In the genomic region with DNA sequence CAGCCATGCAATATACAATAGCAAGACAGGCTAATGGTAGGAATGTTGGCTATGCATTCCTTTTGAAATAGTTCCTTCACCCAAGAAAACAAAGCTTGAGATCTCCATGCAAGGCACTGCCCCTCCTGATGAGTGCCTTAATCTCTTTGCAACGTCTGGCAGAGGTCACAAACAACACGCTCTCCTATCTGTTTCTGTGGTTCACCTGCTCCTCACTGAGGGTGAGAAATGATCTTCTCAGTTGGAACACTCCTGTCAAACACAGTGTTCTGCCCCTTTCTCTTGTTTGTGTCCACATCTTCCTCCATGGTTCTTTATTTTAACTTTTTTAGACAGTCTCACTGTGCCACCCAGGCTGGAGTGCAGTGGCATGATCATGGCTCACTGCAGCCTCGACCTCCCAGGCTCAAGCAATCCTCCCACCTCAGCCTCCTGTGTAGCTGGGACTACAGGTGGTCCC, we compare ENCODE assay signal across 1 cellular context.
TF ChIP-seq lines count a peak whose summit lies in the region.

No MANE protein-coding gene starts in this region.

TF ChIP-seq in K562, 482 proteins besides CTCF, POLR2A, EP300 and RAD21 (continued from another document and continues in another):
- TF ChIP-seq BCLAF1 (IDR thresholded peaks at IDR 0.05; ENCODE audit: borderline replicate concordance in 1 of 2, control insufficient read depth in 1 of 2, low read depth in 2 of 2, low read length in 1 of 2) (no peak), DACH1 (IDR thresholded peaks at IDR 0.05; ENCODE audit: partially characterized antibody) (no peak), KLF1 (tag; IDR thresholded peaks at IDR 0.05) (peak; percentile 40; the same call in 1 of the 2 replicates), E2F1 (CRISPR knock-in tag; IDR thresholded peaks at IDR 0.05) (no peak), NELFE (IDR thresholded peaks at IDR 0.05; ENCODE audit: insufficient read depth, insufficient read length) (no peak), ZNF23 (CRISPR knock-in tag; IDR thresholded peaks at IDR 0.05) (no peak), SMARCA4 (IDR thresholded peaks at IDR 0.05) (peak; percentile 91), ARID1B (IDR thresholded peaks at IDR 0.05) (peak; percentile 96), STAT6 (CRISPR knock-in tag; IDR thresholded peaks at IDR 0.05) (0 out of 2 replicates have a peak, but pooled peaks have one; percentile 24), MAFK (IDR thresholded peaks at IDR 0.05; ENCODE audit: low read length) (0 out of 2 replicates have a peak, but pooled peaks have one; percentile 0), CBFA2T2 (conservative IDR thresholded peaks at IDR 0.05) (peak; percentile 94), BRD9 (IDR thresholded peaks at IDR 0.05; ENCODE audit: low read depth, partially characterized antibody) (peak; percentile 58), GABPB1 (CRISPR knock-in tag; IDR thresholded peaks at IDR 0.05) (no peak), NBN (IDR thresholded peaks at IDR 0.05; ENCODE audit: low read depth) (0 out of 2 replicates have a peak, but pooled peaks have one; percentile 19), NR2C2 (CRISPR knock-in tag; IDR thresholded peaks at IDR 0.05) (no peak), NR2C2 (tag; IDR thresholded peaks at IDR 0.05) (no peak), ZNF589 (CRISPR knock-in tag; IDR thresholded peaks at IDR 0.05; ENCODE audit: low read depth) (peak; percentile 81; the same call in 1 of the 2 replicates), FOXK1 (CRISPR knock-in tag; IDR thresholded peaks at IDR 0.05; ENCODE audit: borderline replicate concordance) (no peak), ZNF282 (CRISPR knock-in tag; IDR thresholded peaks at IDR 0.05) (no peak), TAL1 (IDR thresholded peaks at IDR 0.05) (peak; percentile 92), ZNF764 (CRISPR knock-in tag; IDR thresholded peaks at IDR 0.05; ENCODE audit: low read depth) (no peak), CBX1 (IDR thresholded peaks at IDR 0.05; ENCODE audit: low read depth) (no peak), CEBPB (tag; IDR thresholded peaks at IDR 0.05) (no peak), ERF (CRISPR knock-in tag; IDR thresholded peaks at IDR 0.05) (no peak), TOE1 (IDR thresholded peaks at IDR 0.05; ENCODE audit: borderline replicate concordance) (no peak), TOE1 (CRISPR knock-in tag; IDR thresholded peaks at IDR 0.05; ENCODE audit: borderline replicate concordance, low read depth) (no peak), SOX6 (IDR thresholded peaks at IDR 0.05) (peak; percentile 84), ZBTB43 (CRISPR knock-in tag; IDR thresholded peaks at IDR 0.05) (no peak), LEF1 (IDR thresholded peaks at IDR 0.05) (peak; percentile 83), RBM25 (IDR thresholded peaks at IDR 0.05; ENCODE audit: low read depth, low read length, severe bottlenecking) (no peak), TEAD4 (IDR thresholded peaks at IDR 0.05; ENCODE audit: low read length) (peak; percentile 96), TEAD4 (CRISPR knock-in tag; IDR thresholded peaks at IDR 0.05; ENCODE audit: borderline replicate concordance) (no peak), NFXL1 (CRISPR knock-in tag; IDR thresholded peaks at IDR 0.05) (no peak), ZZZ3 (IDR thresholded peaks at IDR 0.05) (no peak), BACH1 (tag; IDR thresholded peaks at IDR 0.05) (no peak), TAF15 (IDR thresholded peaks at IDR 0.05; ENCODE audit: low read depth, low read length) (no peak), CEBPG (CRISPR knock-in tag; IDR thresholded peaks at IDR 0.05) (0 out of 2 replicates have a peak, but pooled peaks have one; percentile 25), CEBPG (tag; conservative IDR thresholded peaks at IDR 0.05 in 1 of 2, IDR thresholded peaks at IDR 0.05 in 1 of 2) (no peak), NFIC (IDR thresholded peaks at IDR 0.05) (peak; percentile 78), KDM1A (IDR thresholded peaks at IDR 0.05) (peak; percentile 60 to 77; a peak in 3 of 4 replicates), ESRRA (IDR thresholded peaks at IDR 0.05; ENCODE audit: borderline replicate concordance, low read depth) (no peak), HDAC2 (IDR thresholded peaks at IDR 0.05) (no peak; the same call in 1 of the 2 replicates), NR2C1 (IDR thresholded peaks at IDR 0.05) (no peak; the same call in 1 of the 2 replicates), NR2C1 (tag; IDR thresholded peaks at IDR 0.05) (peak; percentile 58), ZNF583 (CRISPR knock-in tag; IDR thresholded peaks at IDR 0.05) (0 out of 2 replicates have a peak, but pooled peaks have one; percentile 3), SRSF9 (IDR thresholded peaks at IDR 0.05; ENCODE audit: borderline replicate concordance, low read depth, low read length) (no peak), ESRRB (CRISPR knock-in tag; IDR thresholded peaks at IDR 0.05; ENCODE audit: borderline replicate concordance) (no peak), FOXA3 (CRISPR knock-in tag; conservative IDR thresholded peaks at IDR 0.05 in 1 of 2, IDR thresholded peaks at IDR 0.05 in 1 of 2) (peak in 1 of 2 experiments; percentile 3; a peak in 2 of 4 replicates)
- TF ChIP-seq, protein P1, sequence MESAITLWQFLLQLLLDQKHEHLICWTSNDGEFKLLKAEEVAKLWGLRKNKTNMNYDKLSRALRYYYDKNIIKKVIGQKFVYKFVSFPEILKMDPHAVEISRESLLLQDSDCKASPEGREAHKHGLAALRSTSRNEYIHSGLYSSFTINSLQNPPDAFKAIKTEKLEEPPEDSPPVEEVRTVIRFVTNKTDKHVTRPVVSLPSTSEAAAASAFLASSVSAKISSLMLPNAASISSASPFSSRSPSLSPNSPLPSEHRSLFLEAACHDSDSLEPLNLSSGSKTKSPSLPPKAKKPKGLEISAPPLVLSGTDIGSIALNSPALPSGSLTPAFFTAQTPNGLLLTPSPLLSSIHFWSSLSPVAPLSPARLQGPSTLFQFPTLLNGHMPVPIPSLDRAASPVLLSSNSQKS (CRISPR knock-in tag; IDR thresholded peaks at IDR 0.05), result no peak
- TF ChIP-seq, protein P2, sequence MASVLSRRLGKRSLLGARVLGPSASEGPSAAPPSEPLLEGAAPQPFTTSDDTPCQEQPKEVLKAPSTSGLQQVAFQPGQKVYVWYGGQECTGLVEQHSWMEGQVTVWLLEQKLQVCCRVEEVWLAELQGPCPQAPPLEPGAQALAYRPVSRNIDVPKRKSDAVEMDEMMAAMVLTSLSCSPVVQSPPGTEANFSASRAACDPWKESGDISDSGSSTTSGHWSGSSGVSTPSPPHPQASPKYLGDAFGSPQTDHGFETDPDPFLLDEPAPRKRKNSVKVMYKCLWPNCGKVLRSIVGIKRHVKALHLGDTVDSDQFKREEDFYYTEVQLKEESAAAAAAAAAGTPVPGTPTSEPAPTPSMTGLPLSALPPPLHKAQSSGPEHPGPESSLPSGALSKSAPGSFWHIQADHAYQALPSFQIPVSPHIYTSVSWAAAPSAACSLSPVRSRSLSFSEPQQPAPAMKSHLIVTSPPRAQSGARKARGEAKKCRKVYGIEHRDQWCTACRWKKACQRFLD (CRISPR knock-in tag; IDR thresholded peaks at IDR 0.05), result no peak
- TF ChIP-seq, protein P3, sequence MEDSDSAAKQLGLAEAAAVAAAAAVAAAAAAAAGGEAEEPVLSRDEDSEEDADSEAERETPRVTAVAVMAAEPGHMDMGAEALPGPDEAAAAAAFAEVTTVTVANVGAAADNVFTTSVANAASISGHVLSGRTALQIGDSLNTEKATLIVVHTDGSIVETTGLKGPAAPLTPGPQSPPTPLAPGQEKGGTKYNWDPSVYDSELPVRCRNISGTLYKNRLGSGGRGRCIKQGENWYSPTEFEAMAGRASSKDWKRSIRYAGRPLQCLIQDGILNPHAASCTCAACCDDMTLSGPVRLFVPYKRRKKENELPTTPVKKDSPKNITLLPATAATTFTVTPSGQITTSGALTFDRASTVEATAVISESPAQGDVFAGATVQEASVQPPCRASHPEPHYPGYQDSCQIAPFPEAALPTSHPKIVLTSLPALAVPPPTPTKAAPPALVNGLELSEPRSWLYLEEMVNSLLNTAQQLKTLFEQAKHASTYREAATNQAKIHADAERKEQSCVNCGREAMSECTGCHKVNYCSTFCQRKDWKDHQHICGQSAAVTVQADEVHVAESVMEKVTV (CRISPR knock-in tag; IDR thresholded peaks at IDR 0.05), result peak; percentile 19; the same call in 1 of the 2 replicates
- TF ChIP-seq, protein P4, sequence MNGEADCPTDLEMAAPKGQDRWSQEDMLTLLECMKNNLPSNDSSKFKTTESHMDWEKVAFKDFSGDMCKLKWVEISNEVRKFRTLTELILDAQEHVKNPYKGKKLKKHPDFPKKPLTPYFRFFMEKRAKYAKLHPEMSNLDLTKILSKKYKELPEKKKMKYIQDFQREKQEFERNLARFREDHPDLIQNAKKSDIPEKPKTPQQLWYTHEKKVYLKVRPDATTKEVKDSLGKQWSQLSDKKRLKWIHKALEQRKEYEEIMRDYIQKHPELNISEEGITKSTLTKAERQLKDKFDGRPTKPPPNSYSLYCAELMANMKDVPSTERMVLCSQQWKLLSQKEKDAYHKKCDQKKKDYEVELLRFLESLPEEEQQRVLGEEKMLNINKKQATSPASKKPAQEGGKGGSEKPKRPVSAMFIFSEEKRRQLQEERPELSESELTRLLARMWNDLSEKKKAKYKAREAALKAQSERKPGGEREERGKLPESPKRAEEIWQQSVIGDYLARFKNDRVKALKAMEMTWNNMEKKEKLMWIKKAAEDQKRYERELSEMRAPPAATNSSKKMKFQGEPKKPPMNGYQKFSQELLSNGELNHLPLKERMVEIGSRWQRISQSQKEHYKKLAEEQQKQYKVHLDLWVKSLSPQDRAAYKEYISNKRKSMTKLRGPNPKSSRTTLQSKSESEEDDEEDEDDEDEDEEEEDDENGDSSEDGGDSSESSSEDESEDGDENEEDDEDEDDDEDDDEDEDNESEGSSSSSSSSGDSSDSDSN (IDR thresholded peaks at IDR 0.05; ENCODE audit: borderline replicate concordance in 1 of 2, low read depth in 2 of 2, low read length in 2 of 2), result no peak
- TF ChIP-seq, protein P5, sequence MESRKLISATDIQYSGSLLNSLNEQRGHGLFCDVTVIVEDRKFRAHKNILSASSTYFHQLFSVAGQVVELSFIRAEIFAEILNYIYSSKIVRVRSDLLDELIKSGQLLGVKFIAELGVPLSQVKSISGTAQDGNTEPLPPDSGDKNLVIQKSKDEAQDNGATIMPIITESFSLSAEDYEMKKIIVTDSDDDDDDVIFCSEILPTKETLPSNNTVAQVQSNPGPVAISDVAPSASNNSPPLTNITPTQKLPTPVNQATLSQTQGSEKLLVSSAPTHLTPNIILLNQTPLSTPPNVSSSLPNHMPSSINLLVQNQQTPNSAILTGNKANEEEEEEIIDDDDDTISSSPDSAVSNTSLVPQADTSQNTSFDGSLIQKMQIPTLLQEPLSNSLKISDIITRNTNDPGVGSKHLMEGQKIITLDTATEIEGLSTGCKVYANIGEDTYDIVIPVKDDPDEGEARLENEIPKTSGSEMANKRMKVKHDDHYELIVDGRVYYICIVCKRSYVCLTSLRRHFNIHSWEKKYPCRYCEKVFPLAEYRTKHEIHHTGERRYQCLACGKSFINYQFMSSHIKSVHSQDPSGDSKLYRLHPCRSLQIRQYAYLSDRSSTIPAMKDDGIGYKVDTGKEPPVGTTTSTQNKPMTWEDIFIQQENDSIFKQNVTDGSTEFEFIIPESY (CRISPR knock-in tag; IDR thresholded peaks at IDR 0.05), result no peak
